Comparison of ENCODE assay signal across 8 cellular contexts in genomic region chr16:75097941-75098897, GRCh38. TPM values are rescaled to one million over a fixed set of nuclear protein-coding genes. Genes with fewer than 3 reads are reported as not detected.
DNase-seq lines count a peak whose midpoint lies in the region; ATAC-seq and TF ChIP-seq lines count a peak whose summit lies in the region.
"Had no signal": no experiment of that assay in that cellular context is flagged by ENCODE, and none has a peak within 500 bp of the region (broad histone marks: within the 10 kb centered on the region; RNA-seq: fewer than 3 reads in every experiment).

No MANE protein-coding gene starts in this region.

- in situ Hi-C loops in transverse colon (cut with MboI; ENCODE audit: low pct_ligation_motif_present in 1 of 4, low pct_unique_long_range_greater_than_20kb in 1 of 4, low sequenced_read_pairs in 3 of 4), result no loop called here

- H3K4me1 ChIP-seq in esophagus squamous epithelium (peaks cover 43 to 62% (median 47%) of the 10 kb centered on the region in 3 donors), transverse colon (peaks cover 15 to 45% (median 21%) of the 10 kb centered on the region in 4 donors)

- intact Hi-C loops in activated CD4-positive, alpha-beta T cell treated with anti-CD3 and anti-CD28 coated beads, Interleukin-2, amount 10 ng/mL, durations not matched to agents 24 days and 14 days (cut with micrococcal nuclease), result loop anchor here (1.0 to 5.0 kb wide), 4 partner anchors 11 to 396 kb away; partner anchors contain the start of gene MLKL
- intact Hi-C loops in esophagus squamous epithelium (cut with DNase I), result no loop called here
- intact Hi-C loops in transverse colon (cut with DNase I; ENCODE audit: low total_unique reads), result no loop called here

- TF ChIP-seq EP300 in transverse colon (IDR thresholded peaks at IDR 0.05; ENCODE audit: low read depth), result no peak

- peak; percentile 59 for ATAC-seq in HG02759 (IDR thresholded peaks at IDR 0.05; ENCODE audit: unreplicated experiment)
- no peak for ATAC-seq in HG03469 (IDR thresholded peaks at IDR 0.05; ENCODE audit: unreplicated experiment)

- H3K27me3 ChIP-seq in esophagus squamous epithelium (no peaks in the 10 kb centered on the region), transverse colon (no peaks in the 10 kb centered on the region)

- H3K27ac ChIP-seq in esophagus squamous epithelium, result peak overlapping the region; percentile 60 to 82 (median 73)
- H3K27ac ChIP-seq in transverse colon, result peak overlapping the region in 1 of 4 donors; percentile 58
- H3K27ac ChIP-seq: KMS-11 had no signal

- no peak for TF ChIP-seq POLR2A in esophagus squamous epithelium (IDR thresholded peaks at IDR 0.05)
- no peak for TF ChIP-seq POLR2A in transverse colon (IDR thresholded peaks at IDR 0.05)

- no peak overlapping the region for H3K4me3 ChIP-seq in esophagus squamous epithelium
- H3K4me3 ChIP-seq in transverse colon, result no peak overlapping the region

- no peak for TF ChIP-seq CTCF in esophagus squamous epithelium (IDR thresholded peaks at IDR 0.05)
- TF ChIP-seq CTCF in transverse colon (IDR thresholded peaks at IDR 0.05), result no peak

- H3K9me3 Mint-ChIP-seq in activated CD4-positive, alpha-beta T cell treated with anti-CD3 and anti-CD28 coated beads, Interleukin-2, amount 10 ng/mL, durations not matched to agents 24 days and 14 days, result no peaks in the 10 kb centered on the region

- peaks cover 56% of the 10 kb centered on the region for H3K4me1 Mint-ChIP-seq in activated CD4-positive, alpha-beta T cell treated with anti-CD3 and anti-CD28 coated beads, Interleukin-2, amount 10 ng/mL, durations not matched to agents 24 days and 14 days

- H3K36me3 ChIP-seq in esophagus squamous epithelium (peaks cover 0 to 26% (median 0%) of the 10 kb centered on the region in 3 donors), transverse colon (no peaks in the 10 kb centered on the region)

- H3K9me3 ChIP-seq in esophagus squamous epithelium (no peaks in the 10 kb centered on the region), transverse colon (no peaks in the 10 kb centered on the region)

- H3K27ac Mint-ChIP-seq in activated CD4-positive, alpha-beta T cell treated with anti-CD3 and anti-CD28 coated beads, Interleukin-2, amount 10 ng/mL, durations not matched to agents 24 days and 14 days, result peak overlapping the region; percentile 95

- 39 to 69% methylated on average over 5 to 11 of the region's 15 CpGs for WGBS in esophagus squamous epithelium, 2 donors
- 85% methylated on average over 15 of the region's 15 CpGs; no CpG with 5 or more reads in 1 of the 2 donors for WGBS in transverse colon (ENCODE audit: low coverage in 1 of 2), 2 donors

- H3K4me3 Mint-ChIP-seq in activated CD4-positive, alpha-beta T cell treated with anti-CD3 and anti-CD28 coated beads, Interleukin-2, amount 10 ng/mL, durations not matched to agents 24 days and 14 days, result peak overlapping the region; percentile 78

- peak; percentile 90 for DNase-seq in activated CD4-positive, alpha-beta T cell treated with anti-CD3 and anti-CD28 coated beads, Interleukin-2, amount 10 ng/mL, durations not matched to agents 24 days and 14 days
- DNase-seq in esophagus squamous epithelium (lab: John Stamatoyannopoulos, UW), result no peak
- peak; percentile 82 for DNase-seq in stimulated activated CD8-positive, alpha-beta memory T cell treated with anti-CD3 and anti-CD28 coated beads, Interleukin-4, amount 100 ng/mL, for 48 hours
- DNase-seq in SIG-M5 treated with dmso at 0.1 percent for 504 hours (lab: John Stamatoyannopoulos, UW; ENCODE audit: unreplicated experiment), result no peak
- no peak for DNase-seq in transverse colon

- H3K27me3 Mint-ChIP-seq in activated CD4-positive, alpha-beta T cell treated with anti-CD3 and anti-CD28 coated beads, Interleukin-2, amount 10 ng/mL, durations not matched to agents 24 days and 14 days, result no peaks in the 10 kb centered on the region

- peaks cover 20% of the 10 kb centered on the region for H3K36me3 Mint-ChIP-seq in activated CD4-positive, alpha-beta T cell treated with anti-CD3 and anti-CD28 coated beads, Interleukin-2, amount 10 ng/mL, durations not matched to agents 24 days and 14 days (ENCODE audit: low read depth)

RNA-seq across cellular contexts. Expression of gene LDHD, which starts 18.4 kb away (rescaled TPM):
- total RNA-seq in activated CD4-positive, alpha-beta T cell treated with anti-CD3 and anti-CD28 coated beads, Interleukin-2, amount 10 ng/mL, durations not matched to agents 24 days and 14 days, result 0.09 and 0.24 TPM in 2 replicates
- 10 to 100 TPM in 2 of 4 donors, 1 to 10 TPM in 2; 3.3 to 20.4 (median 10.4) TPM for total RNA-seq in esophagus squamous epithelium
- 100 to 1,000 TPM in 2 of 4 donors, 10 to 100 TPM in 2; 38.4 to 198 (median 104) TPM for total RNA-seq in transverse colon

RNA-seq across cellular contexts. Expression of gene ZFP1, which starts 50.1 kb away (rescaled TPM):
- 14.3 and 16.5 TPM in 2 replicates for total RNA-seq in activated CD4-positive, alpha-beta T cell treated with anti-CD3 and anti-CD28 coated beads, Interleukin-2, amount 10 ng/mL, durations not matched to agents 24 days and 14 days
- total RNA-seq in esophagus squamous epithelium (1 to 10 TPM; 3.1 to 9.1 (median 5.7) TPM), transverse colon (10 to 100 TPM in 1 of 4 donors, 1 to 10 TPM in 3; 1.1 to 56.7 (median 6.3) TPM)

Comparison
In these comparisons a context has a peak if more than half of its experiments do, and no peak if none do; other contexts are left out.
1. DNase-seq: peak in activated CD4-positive, alpha-beta T cell treated with anti-CD3 and anti-CD28 coated beads, Interleukin-2, amount 10 ng/mL, durations not matched to agents 24 days and 14 days (single experiment) and stimulated activated CD8-positive, alpha-beta memory T cell treated with anti-CD3 and anti-CD28 coated beads, Interleukin-4, amount 100 ng/mL, for 48 hours (single experiment); none in esophagus squamous epithelium (single experiment), SIG-M5 treated with dmso at 0.1 percent for 504 hours (single experiment) and transverse colon (single experiment).